In genomic region chr7:76302299-76303056, GRCh38 we compare ENCODE assay signal across 8 cellular contexts.
DNase-seq lines count a peak whose midpoint lies in the region; ATAC-seq and TF ChIP-seq lines count a peak whose summit lies in the region.

TSS of gene HSPB1 (plus strand) at chr7:76302673. CDS start at chr7:76302713, 40 bp downstream.

- H3K27me3 ChIP-seq in iPS-20b (ENCODE audit: insufficient read depth, low read length): peaks cover 16% of the 10 kb centered on the region

- H3K36me3 ChIP-seq in iPS-20b (ENCODE audit: insufficient read depth, low read depth, low read length): no peaks in the 10 kb centered on the region; the same call in 1 of the 2 replicates

- TF ChIP-seq CTCF in VCaP (conservative IDR thresholded peaks at IDR 0.05): no peak
- no peak for TF ChIP-seq CTCF in cardiac fibroblast (IDR thresholded peaks at IDR 0.05; ENCODE audit: low read depth, low read length)

- H3K27ac ChIP-seq in VCaP (peak within 1 kb of the TSS; percentile 38; the same call in 1 of the 2 replicates), iPS-20b (ENCODE audit: low read length) (no peak within 1 kb of the TSS)

- no peaks in the 10 kb centered on the region for H3K9me3 ChIP-seq in iPS-20b (ENCODE audit: insufficient read depth, low read depth, low read length)

- peak; percentile 69 for TF ChIP-seq POLR2A in GM10847 (IDR thresholded peaks at IDR 0.05; ENCODE audit: extremely low read depth, insufficient read length)

- ATAC-seq in HG02852 (IDR thresholded peaks at IDR 0.05; ENCODE audit: unreplicated experiment): peak; percentile 61
- ATAC-seq in GM21717 (IDR thresholded peaks at IDR 0.05; ENCODE audit: unreplicated experiment): no peak

- DNase-seq in NCI-H2107 (lab: John Stamatoyannopoulos, UW) (peak; percentile 73), cardiac fibroblast (ENCODE audit: low read depth in 2 of 2) (peak; percentile 95 to 96), skeletal muscle cell (ENCODE audit: low read depth) (peak; percentile 65)

- H3K4me3 ChIP-seq in cardiac fibroblast (replicated peaks in 1 of 2; ENCODE audit: low read depth in 2 of 2, low read length in 2 of 2): peak within 1 kb of the TSS; percentile 96 to 97
- H3K4me3 ChIP-seq in iPS-20b (ENCODE audit: low read length): peak within 1 kb of the TSS; percentile 71
- peak within 1 kb of the TSS; percentile 97 for H3K4me3 ChIP-seq in skeletal muscle cell (ENCODE audit: low read depth, low read length)

- H3K9ac ChIP-seq in iPS-20b (ENCODE audit: low read depth, low read length): peak within 1 kb of the TSS; percentile 69; the same call in 1 of the 2 replicates

- peaks cover 3% of the 10 kb centered on the region; the same call in 1 of the 2 replicates for H3K4me1 ChIP-seq in iPS-20b (ENCODE audit: insufficient read depth, low read length)
